ENCODE assay signal across 19 cellular contexts in the genomic region with DNA sequence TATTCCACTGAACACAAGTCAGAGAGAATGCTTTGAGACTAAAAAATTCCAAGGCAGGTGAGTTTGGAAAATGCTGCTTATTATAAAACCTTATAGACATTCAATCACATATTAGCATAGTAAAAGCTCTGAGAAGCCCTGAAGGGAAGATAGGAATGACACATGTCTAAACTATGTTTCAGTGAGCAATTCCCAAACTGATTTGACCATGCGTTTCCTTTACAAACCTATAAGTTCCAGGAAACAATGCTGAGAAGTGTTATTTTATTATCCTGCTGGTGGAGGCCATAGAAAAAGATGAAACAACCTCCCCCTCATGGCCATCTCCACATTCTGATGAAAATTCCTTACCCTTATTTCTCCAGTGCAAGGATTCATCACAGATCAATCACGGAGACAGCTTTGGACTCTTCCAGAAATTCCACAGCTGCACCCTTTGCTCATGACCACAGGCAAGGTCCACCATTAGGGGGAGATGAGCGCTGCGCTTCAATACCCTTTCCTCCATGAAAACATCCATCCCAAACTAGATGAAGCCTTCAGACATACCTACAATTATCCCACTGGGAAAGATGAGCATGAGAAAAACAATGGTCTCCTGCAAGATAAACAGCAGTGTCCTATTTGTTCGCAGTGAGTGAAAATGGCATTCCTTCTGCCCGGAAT.
DNase-seq lines count a peak whose midpoint lies in the region; ATAC-seq, FAIRE-seq and TF ChIP-seq lines count a peak whose summit lies in the region.
"Had no signal": no experiment of that assay in that cellular context is flagged by ENCODE, and none has a peak within 500 bp of the region (broad histone marks: within the 10 kb centered on the region; RNA-seq: fewer than 3 reads in every experiment).

No MANE protein-coding gene starts in this region.

- H3K36me3 Mint-ChIP-seq in MCF 10A (ENCODE audit: insufficient read depth, unreplicated experiment) (no peaks in the 10 kb centered on the region), astrocyte (ENCODE audit: low read depth, unreplicated experiment) (no peaks in the 10 kb centered on the region)
- H3K36me3 Mint-ChIP-seq: IgD-negative memory B cell; stimulated activated memory B cell treated with anti-CD40 and anti-IgM and Interleukin-4, amounts not matched to agents 10 μg/mL and 1 μg/mL and 100 μg/mL, for 72 hours had no signal

- ATAC-seq in GM18907 (IDR thresholded peaks at IDR 0.05; ENCODE audit: unreplicated experiment) = no peak
- no peak for ATAC-seq in psoas muscle
- no peak for ATAC-seq in HG03280 (IDR thresholded peaks at IDR 0.05; ENCODE audit: unreplicated experiment)
- ATAC-seq: stimulated activated memory B cell treated with anti-CD40 and anti-IgM and Interleukin-4, amounts not matched to agents 10 μg/mL and 1 μg/mL and 100 μg/mL, for 72 hours had no signal

- no peaks in the 10 kb centered on the region for H3K9me3 Mint-ChIP-seq in MCF 10A (ENCODE audit: unreplicated experiment)
- H3K9me3 Mint-ChIP-seq in astrocyte (ENCODE audit: unreplicated experiment) = no peaks in the 10 kb centered on the region

- H3K9ac ChIP-seq in mammary epithelial cell (ENCODE audit: insufficient read depth, low read length) = no peak overlapping the region
- no peak overlapping the region for H3K9ac ChIP-seq in astrocyte (ENCODE audit: low read length)
- H3K9ac ChIP-seq in keratinocyte (ENCODE audit: control insufficient read depth, extremely low read depth, insufficient read depth, low read length) = no peak overlapping the region

- H3K4me1 Mint-ChIP-seq in MCF 10A (ENCODE audit: insufficient read depth, unreplicated experiment) (peaks cover 20% of the 10 kb centered on the region), astrocyte (ENCODE audit: low read depth, unreplicated experiment) (peaks cover 33% of the 10 kb centered on the region)
- H3K4me1 Mint-ChIP-seq: IgD-negative memory B cell; stimulated activated memory B cell treated with anti-CD40 and anti-IgM and Interleukin-4, amounts not matched to agents 10 μg/mL and 1 μg/mL and 100 μg/mL, for 72 hours had no signal

- intact Hi-C loops in mammary epithelial cell (cut with micrococcal nuclease) (no loop called here), MCF 10A (cut with micrococcal nuclease) (no loop called here), psoas muscle (cut with DNase I) (no loop called here)

- H3K9me3 ChIP-seq in mammary epithelial cell (replicated peaks; ENCODE audit: insufficient read depth, low read length) = no peaks in the 10 kb centered on the region
- H3K9me3 ChIP-seq in astrocyte (ENCODE audit: insufficient read depth, low read depth, low read length) = no peaks in the 10 kb centered on the region
- no peaks in the 10 kb centered on the region for H3K9me3 ChIP-seq in keratinocyte (ENCODE audit: control insufficient read depth, low read depth, low read length)
- H3K9me3 ChIP-seq in psoas muscle = no peaks in the 10 kb centered on the region
- H3K9me3 ChIP-seq: tibial nerve had no signal

- POLR2A ChIA-PET in MCF 10A (lab: Yijun Ruan, JAX) = no interaction called here

- dilution Hi-C loops in mammary epithelial cell (cut with HindIII; ENCODE audit: low sequenced_read_pairs) (loop anchor here (5.0 kb wide), 1 partner anchor 89 kb away; no protein-coding TSS in a partner anchor), keratinocyte (cut with MboI; ENCODE audit: extremely low pct_ligation_motif_present, low sequenced_read_pairs) (no loop called here)

- no TSS peak for BruUV-seq in mammary epithelial cell (replicated peaks; lab: Mats Ljungman, UMichigan)
- BruUV-seq in MCF 10A (replicated peaks; lab: Mats Ljungman, UMichigan) = no TSS peak

- CTCF ChIA-PET in mammary epithelial cell (lab: Charles Lee; ENCODE audit: low non-redundant PET) (no interaction called here), MCF 10A (lab: Yijun Ruan, JAX) (no interaction called here)

- H3K4me2 ChIP-seq in mammary epithelial cell (ENCODE audit: insufficient read depth, low read depth, low read length) (no peak overlapping the region), astrocyte (ENCODE audit: low read length) (peak overlapping the region; percentile 6), keratinocyte (ENCODE audit: control insufficient read depth, extremely low read depth, insufficient read depth, low read depth, low read length) (peak overlapping the region; percentile 17)

- H3K27me3 ChIP-seq in mammary epithelial cell (ENCODE audit: insufficient read depth, low read length) (no peaks in the 10 kb centered on the region), astrocyte (ENCODE audit: insufficient read depth, low read length) (no peaks in the 10 kb centered on the region), keratinocyte (ENCODE audit: control insufficient read depth, extremely low read depth, insufficient read depth, low read length) (no peaks in the 10 kb centered on the region), psoas muscle (ENCODE audit: insufficient read depth in 3 of 3, low read length in 2 of 3) (no peaks in the 10 kb centered on the region)
- H3K27me3 ChIP-seq: tibial nerve had no signal

- H3K27ac Mint-ChIP-seq in MCF 10A (ENCODE audit: low read depth, unreplicated experiment) (no peak overlapping the region), astrocyte (ENCODE audit: unreplicated experiment) (peak overlapping the region; percentile 3)
- H3K27ac Mint-ChIP-seq: IgD-negative memory B cell; stimulated activated memory B cell treated with anti-CD40 and anti-IgM and Interleukin-4, amounts not matched to agents 10 μg/mL and 1 μg/mL and 100 μg/mL, for 72 hours had no signal

- H3K36me3 ChIP-seq in mammary epithelial cell (ENCODE audit: insufficient read depth, low read length) (no peaks in the 10 kb centered on the region), astrocyte (ENCODE audit: insufficient read depth, low read length) (no peaks in the 10 kb centered on the region), keratinocyte (ENCODE audit: control insufficient read depth in 2 of 2, extremely low read depth in 1 of 2, insufficient read depth in 2 of 2, low read length in 2 of 2) (no peaks in the 10 kb centered on the region), psoas muscle (ENCODE audit: insufficient read depth in 1 of 2, low read depth in 1 of 2) (no peaks in the 10 kb centered on the region)
- H3K36me3 ChIP-seq: tibial nerve had no signal

- no peaks in the 10 kb centered on the region for H3K27me3 Mint-ChIP-seq in MCF 10A (ENCODE audit: insufficient read depth, unreplicated experiment)
- no peaks in the 10 kb centered on the region for H3K27me3 Mint-ChIP-seq in astrocyte (ENCODE audit: low read depth, unreplicated experiment)
- H3K27me3 Mint-ChIP-seq: IgD-negative memory B cell; stimulated activated memory B cell treated with anti-CD40 and anti-IgM and Interleukin-4, amounts not matched to agents 10 μg/mL and 1 μg/mL and 100 μg/mL, for 72 hours had no signal

- in situ Hi-C loops in mammary epithelial cell (cut with MboI; ENCODE audit: low sequenced_read_pairs in 2 of 2) = loop anchor here in 1 of 2 donors (25.0 kb wide), 1 partner anchor 229 kb away; no protein-coding TSS in a partner anchor

- no peaks in the 10 kb centered on the region for H3K9me1 ChIP-seq in keratinocyte (ENCODE audit: control insufficient read depth, extremely low read depth, insufficient read depth, low read length)

- no peak overlapping the region for H2AFZ ChIP-seq in mammary epithelial cell (ENCODE audit: low read depth, low read length)
- H2AFZ ChIP-seq in astrocyte (ENCODE audit: low read depth, low read length) = no peak overlapping the region
- no peak overlapping the region for H2AFZ ChIP-seq in keratinocyte (ENCODE audit: control insufficient read depth, low read length)

- H3K4me3 ChIP-seq in mammary epithelial cell (replicated peaks in 1 of 3; ENCODE audit: insufficient read depth in 1 of 3, low read depth in 2 of 3, low read length in 3 of 3) (no peak overlapping the region), astrocyte (ENCODE audit: insufficient read depth, low read depth, low read length) (no peak overlapping the region), keratinocyte (ENCODE audit: control insufficient read depth in 2 of 3, extremely low read depth in 1 of 3, insufficient read depth in 2 of 3, low read depth in 1 of 3, low read length in 3 of 3) (no peak overlapping the region), psoas muscle (no peak overlapping the region)
- H3K4me3 ChIP-seq: tibial nerve had no signal

- peak; percentile 43 for DNase-seq in mammary epithelial cell
- no peak for DNase-seq in MCF 10A (ENCODE audit: unreplicated experiment)
- DNase-seq in astrocyte (ENCODE audit: low read depth) = peak; percentile 31
- DNase-seq in keratinocyte (ENCODE audit: low read depth, low spot score) = no peak
- DNase-seq in NOMO-1 treated with DMSO at 0.1 percent for 48 hours (lab: John Stamatoyannopoulos, UW; ENCODE audit: unreplicated experiment) = no peak
- DNase-seq in psoas muscle = no peak
- DNase-seq: activated effector memory CD4-positive, alpha-beta T cell treated with anti-CD3 and anti-CD28 coated beads, Interleukin-2, amount 50 U/mL, for 16 hours; anterior cingulate cortex; C1 segment of cervical spinal cord; NCI-H2081; NCI-H524; retina; T-helper 9 cell had no signal

- H4K20me1 ChIP-seq in mammary epithelial cell (ENCODE audit: insufficient read depth, low read length) (no peaks in the 10 kb centered on the region), astrocyte (ENCODE audit: insufficient read depth, low read length) (peaks cover 9% of the 10 kb centered on the region), keratinocyte (ENCODE audit: control insufficient read depth, extremely low read depth, insufficient read depth, low read length) (no peaks in the 10 kb centered on the region)

- no peak overlapping the region for H3K4me3 Mint-ChIP-seq in MCF 10A (ENCODE audit: unreplicated experiment)
- no peak overlapping the region for H3K4me3 Mint-ChIP-seq in astrocyte (ENCODE audit: unreplicated experiment)
- H3K4me3 Mint-ChIP-seq: IgD-negative memory B cell; stimulated activated memory B cell treated with anti-CD40 and anti-IgM and Interleukin-4, amounts not matched to agents 10 μg/mL and 1 μg/mL and 100 μg/mL, for 72 hours had no signal

- H3K27ac ChIP-seq in mammary epithelial cell (ENCODE audit: insufficient read depth, low read depth, low read length) = no peak overlapping the region
- no peak overlapping the region for H3K27ac ChIP-seq in astrocyte (ENCODE audit: low read depth, low read length)
- H3K27ac ChIP-seq in keratinocyte (ENCODE audit: control insufficient read depth, insufficient read depth, low read length) = no peak overlapping the region
- H3K27ac ChIP-seq in psoas muscle = no peak overlapping the region
- H3K27ac ChIP-seq: tibial nerve had no signal

- peaks cover 9% of the 10 kb centered on the region for H3K4me1 ChIP-seq in mammary epithelial cell (ENCODE audit: insufficient read depth, low read length)
- no peaks in the 10 kb centered on the region for H3K4me1 ChIP-seq in astrocyte (ENCODE audit: insufficient read depth, low read length)
- peaks cover 22% of the 10 kb centered on the region for H3K4me1 ChIP-seq in keratinocyte (ENCODE audit: control insufficient read depth, extremely low read depth, insufficient read depth, low read length)
- no peaks in the 10 kb centered on the region for H3K4me1 ChIP-seq in psoas muscle

- no peak for TF ChIP-seq CTCF in mammary epithelial cell (conservative IDR thresholded peaks at IDR 0.05 in 1 of 2, IDR thresholded peaks at IDR 0.05 in 1 of 2; ENCODE audit: extremely low read depth in 1 of 2, insufficient read depth in 1 of 2, low read depth in 1 of 2, low read length in 2 of 2)
- no peak for TF ChIP-seq CTCF in MCF 10A (IDR thresholded peaks at IDR 0.05; ENCODE audit: unreplicated experiment)
- peak; percentile 4 for TF ChIP-seq CTCF in astrocyte (IDR thresholded peaks at IDR 0.05; ENCODE audit: insufficient read depth, low read depth, low read length)
- peak in 1 of 3 experiments; percentile 18 for TF ChIP-seq CTCF in keratinocyte (optimal IDR thresholded peaks at IDR 0.05 in 1 of 3, IDR thresholded peaks at IDR 0.05 in 1 of 3, conservative IDR thresholded peaks at IDR 0.05 in 1 of 3; ENCODE audit: extremely low read depth in 1 of 3, insufficient read depth in 2 of 3, low read length in 3 of 3)
- no peak for TF ChIP-seq CTCF in psoas muscle (IDR thresholded peaks at IDR 0.05)

- H3K79me2 ChIP-seq in mammary epithelial cell (ENCODE audit: insufficient read depth, low read length) = no peaks in the 10 kb centered on the region
- H3K79me2 ChIP-seq in astrocyte (ENCODE audit: insufficient read depth, low read length) = no peaks in the 10 kb centered on the region
- H3K79me2 ChIP-seq in keratinocyte (ENCODE audit: control insufficient read depth, insufficient read depth, low read length) = no peaks in the 10 kb centered on the region

- 74% methylated on average over 6 of the region's 6 CpGs for WGBS in mammary epithelial cell (ENCODE audit: low coverage, missing lambda C conversion rate)
- 80 to 84% (median 82%) methylated on average over 6 of the region's 6 CpGs for WGBS in psoas muscle, 3 donors

- FAIRE-seq in astrocyte (lab: Jason Lieb, UNC) (no peak), keratinocyte (lab: Jason Lieb, UNC) (peak; percentile 70)
- FAIRE-seq: colon had no signal

Comparison
In these comparisons a context has a peak if more than half of its experiments do, and no peak if none do; other contexts are left out.
1. DNase-seq: peak in mammary epithelial cell (single experiment) and astrocyte (single experiment); none in MCF 10A (single experiment), keratinocyte (single experiment), NOMO-1 treated with DMSO at 0.1 percent for 48 hours (single experiment) and psoas muscle (0 of 2).